In genomic region chr2:146697307-146697706, GRCh38 we compare ENCODE assay signal across 22 cellular contexts.
"Had no signal": no experiment of that assay in that cellular context is flagged by ENCODE, and none has a peak within 500 bp of the region (broad histone marks: within the 10 kb centered on the region; RNA-seq: fewer than 3 reads in every experiment).

No MANE protein-coding gene starts in this region.

- H3K4me2 ChIP-seq: KMS-11, SK-N-SH had no signal

- ATAC-seq: activated CD4-positive, alpha-beta T cell treated with anti-CD3 and anti-CD28 coated beads for 36 hours had no signal

- H3K4me1 ChIP-seq: Peyer's patch, SJCRH30 had no signal

- H3K27ac ChIP-seq: KMS-11, Peyer's patch, RWPE1, SJCRH30, VCaP had no signal

- H3K4me3 ChIP-seq: Peyer's patch, SJCRH30 had no signal

- DNase-seq: activated CD4-positive, alpha-beta memory T cell treated with anti-CD3 and anti-CD28 coated beads, Interleukin-2, amount 10 ng/mL, durations not matched to agents 7 days and 5 days; activated CD4-positive, alpha-beta T cell treated with anti-CD3 and anti-CD28 coated beads for 36 hours; activated CD4-positive, alpha-beta T cell treated with anti-CD3 and anti-CD28 coated beads, Interleukin-2, amount 50 U/mL, for 1 hour; activated gamma-delta T cell treated with Interleukin-2 at 50 U/mL for 16 hours; activated T-cell treated with anti-CD3 and anti-CD28 coated beads for 4 hours; activated T-cell treated with anti-CD3 and anti-CD28 coated beads, Interleukin-2, amount 50 U/mL, for 48 hours; aorta; cerebellar nuclear complex; NCI-H1092; NCI-H1417; NCI-H1930; NCI-H226; NCI-H526; NK-92 treated with Interleukin-12 subunit alpha and Interleukin-12 subunit beta, amount 100 ng/mL, for 24 hours; Peyer's patch; Right ventricle myocardium superior; SJCRH30; SK-N-SH; T-helper 1 cell had no signal

- H3K36me3 ChIP-seq: Peyer's patch, SJCRH30 had no signal

- H3K9me3 ChIP-seq: Peyer's patch, SK-N-SH had no signal

- H3K9ac ChIP-seq: KMS-11, SK-N-SH had no signal

- H3K27me3 ChIP-seq: Peyer's patch, SJCRH30 had no signal
